In the genomic region with DNA sequence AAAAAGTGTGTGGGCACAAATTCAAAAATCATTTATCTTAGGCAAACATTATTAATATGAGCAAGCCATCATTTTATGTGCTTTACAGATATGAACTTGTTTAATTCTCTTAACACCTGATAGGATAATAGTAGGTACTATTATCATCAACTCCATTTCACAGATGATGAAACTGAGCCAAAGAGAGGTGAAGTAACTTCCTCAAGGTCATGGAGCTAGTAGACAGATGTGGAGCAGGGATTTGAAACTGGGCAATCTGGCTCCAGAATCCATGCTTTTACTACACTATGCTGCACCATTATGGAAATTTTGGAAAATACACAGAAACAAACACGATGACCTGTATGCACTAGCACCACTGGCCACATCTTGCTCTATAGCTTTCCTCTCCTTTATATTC, we compare ENCODE assay signal across 10 cellular contexts. TPM values are rescaled to one million over a fixed set of nuclear protein-coding genes. Genes with fewer than 3 reads are reported as not detected.
DNase-seq lines count a peak whose midpoint lies in the region; TF ChIP-seq lines count a peak whose summit lies in the region.
"Had no signal": no experiment of that assay in that cellular context is flagged by ENCODE, and none has a peak within 500 bp of the region (broad histone marks: within the 10 kb centered on the region; RNA-seq: fewer than 3 reads in every experiment).

No MANE protein-coding gene starts in this region.

- intact Hi-C loops in breast epithelium (cut with DNase I; ENCODE audit: low total_unique reads) = no loop called here
- intact Hi-C loops in MCF 10A (cut with micrococcal nuclease) = no loop called here
- intact Hi-C loops in OCI-LY7 (cut with micrococcal nuclease; ENCODE audit: unreplicated experiment) = loop anchor here (2.0 kb wide), 1 partner anchor 58 kb away; a partner anchor contains a TSS
- intact Hi-C loops in transverse colon (cut with DNase I; ENCODE audit: low total_unique reads) = no loop called here

- no peak overlapping the region for H3K9ac ChIP-seq in iPS-15b (ENCODE audit: low read depth, low read length)

- peaks cover 6% of the 10 kb centered on the region for H3K36me3 Mint-ChIP-seq in MCF 10A (ENCODE audit: insufficient read depth, unreplicated experiment)
- H3K36me3 Mint-ChIP-seq in activated T-cell treated with anti-CD3 and anti-CD28 coated beads, Interleukin-2, amount 50 U/mL, for 24 hours (ENCODE audit: low read depth) = peaks cover 4% of the 10 kb centered on the region
- H3K36me3 Mint-ChIP-seq: IgD-negative memory B cell had no signal

- H3K79me2 ChIP-seq in OCI-LY7 (ENCODE audit: insufficient read depth, low read depth, low read length) = peaks cover 20% of the 10 kb centered on the region

- no TSS peak for BruUV-seq in MCF 10A (replicated peaks; lab: Mats Ljungman, UMichigan)
- BruUV-seq in OCI-LY7 (replicated peaks; lab: Mats Ljungman, UMichigan) = no TSS peak

- no peak overlapping the region for H3K27ac Mint-ChIP-seq in MCF 10A (ENCODE audit: low read depth, unreplicated experiment)
- no peak overlapping the region for H3K27ac Mint-ChIP-seq in activated T-cell treated with anti-CD3 and anti-CD28 coated beads, Interleukin-2, amount 50 U/mL, for 24 hours

- POLR2A ChIA-PET in MCF 10A (lab: Yijun Ruan, JAX) (interaction anchor here (0.6 to 1.8 kb wide), 6 partner anchors 16 to 196 kb away, joined by 3 to 9 read pairs (median 4); a partner anchor contains a TSS), OCI-LY7 (lab: Charles Lee) (interaction anchor here (0.6 to 1.4 kb wide), 8 partner anchors 9 to 1613 kb away, joined by 3 to 8 read pairs (median 4); a partner anchor contains a TSS)

- H3K36me3 ChIP-seq in breast epithelium (no peaks in the 10 kb centered on the region), OCI-LY7 (ENCODE audit: insufficient read depth, low read length) (no peaks in the 10 kb centered on the region), iPS-15b (ENCODE audit: control insufficient read depth, insufficient read depth, low read length) (no peaks in the 10 kb centered on the region), transverse colon (no peaks in the 10 kb centered on the region)

- TF ChIP-seq EP300 in transverse colon (IDR thresholded peaks at IDR 0.05; ENCODE audit: low read depth) = no peak

- peak overlapping the region; percentile 90 for H3K4me2 ChIP-seq in OCI-LY7 (ENCODE audit: low read length)

- H3K9me3 Mint-ChIP-seq in MCF 10A (ENCODE audit: unreplicated experiment) = no peaks in the 10 kb centered on the region
- H3K9me3 Mint-ChIP-seq in activated T-cell treated with anti-CD3 and anti-CD28 coated beads, Interleukin-2, amount 50 U/mL, for 24 hours = no peaks in the 10 kb centered on the region
- H3K9me3 Mint-ChIP-seq: central memory CD8-positive, alpha-beta T cell had no signal

- H3K4me1 ChIP-seq in breast epithelium = no peaks in the 10 kb centered on the region
- peaks cover 22% of the 10 kb centered on the region for H3K4me1 ChIP-seq in OCI-LY7 (ENCODE audit: insufficient read depth, low read length, poor library complexity, severe bottlenecking)
- H3K4me1 ChIP-seq in iPS-15b (ENCODE audit: control insufficient read depth, insufficient read depth, low read length) = no peaks in the 10 kb centered on the region
- H3K4me1 ChIP-seq in transverse colon = peaks cover 0 to 7% (median 5%) of the 10 kb centered on the region in 4 donors

- 57% methylated on average over 1 of the region's 1 CpG; no CpG with 5 or more reads in 1 of the 2 donors for WGBS in transverse colon (ENCODE audit: low coverage in 1 of 2), 2 donors

- H3K4me3 Mint-ChIP-seq in MCF 10A (ENCODE audit: unreplicated experiment) = no peak overlapping the region
- no peak overlapping the region for H3K4me3 Mint-ChIP-seq in activated T-cell treated with anti-CD3 and anti-CD28 coated beads, Interleukin-2, amount 50 U/mL, for 24 hours
- H3K4me3 Mint-ChIP-seq: central memory CD8-positive, alpha-beta T cell; IgD-negative memory B cell had no signal

- H2AFZ ChIP-seq in OCI-LY7 (ENCODE audit: low read length) = peak overlapping the region; percentile 95

- CTCF ChIA-PET in MCF 10A (lab: Yijun Ruan, JAX) (interaction anchor here (0.7 kb wide), 1 partner anchor 158 kb away, joined by 3 read pairs; no protein-coding TSS in a partner anchor), OCI-LY7 (lab: Charles Lee; ENCODE audit: unreplicated experiment) (no interaction called here)

- H3K27me3 Mint-ChIP-seq in MCF 10A (ENCODE audit: insufficient read depth, unreplicated experiment) = peaks cover 9% of the 10 kb centered on the region
- H3K27me3 Mint-ChIP-seq in activated T-cell treated with anti-CD3 and anti-CD28 coated beads, Interleukin-2, amount 50 U/mL, for 24 hours = peaks cover 13% of the 10 kb centered on the region
- H3K27me3 Mint-ChIP-seq: central memory CD8-positive, alpha-beta T cell had no signal

- H3K27me3 ChIP-seq in breast epithelium = peaks cover 0 to 22% of the 10 kb centered on the region in 2 donors
- H3K27me3 ChIP-seq in iPS-15b (ENCODE audit: control insufficient read depth, insufficient read depth, low read length) = no peaks in the 10 kb centered on the region
- no peaks in the 10 kb centered on the region for H3K27me3 ChIP-seq in transverse colon

- no peaks in the 10 kb centered on the region for H4K20me1 ChIP-seq in OCI-LY7 (ENCODE audit: insufficient read depth, low read length)

- TF ChIP-seq CTCF in breast epithelium (IDR thresholded peaks at IDR 0.05) (no peak), MCF 10A (IDR thresholded peaks at IDR 0.05; ENCODE audit: unreplicated experiment) (no peak), OCI-LY7 (conservative IDR thresholded peaks at IDR 0.05; ENCODE audit: low read length) (no peak), transverse colon (IDR thresholded peaks at IDR 0.05) (no peak)

- H3K27ac ChIP-seq in breast epithelium (peak overlapping the region; percentile 68 to 84), OCI-LY7 (ENCODE audit: low read depth, low read length, poor library complexity, severe bottlenecking) (peak overlapping the region; percentile 89), transverse colon (peak overlapping the region; percentile 80 to 89 (median 86))

- no peaks in the 10 kb centered on the region for H3K4me1 Mint-ChIP-seq in MCF 10A (ENCODE audit: insufficient read depth, unreplicated experiment)
- peaks cover 14% of the 10 kb centered on the region for H3K4me1 Mint-ChIP-seq in activated T-cell treated with anti-CD3 and anti-CD28 coated beads, Interleukin-2, amount 50 U/mL, for 24 hours (ENCODE audit: low read depth)

- DNase-seq in breast epithelium (ENCODE audit: low spot score in 2 of 2) (no peak), MCF 10A (ENCODE audit: unreplicated experiment) (no peak), OCI-LY7 (ENCODE audit: low spot score) (peak; percentile 5), transverse colon (no peak), islet precursor cell (no peak), SIG-M5 treated with dmso at 0.1 percent for 504 hours (lab: John Stamatoyannopoulos, UW; ENCODE audit: unreplicated experiment) (no peak)
- DNase-seq in activated T-cell treated with anti-CD3 and anti-CD28 coated beads, Interleukin-2, amount 50 U/mL, for 24 hours = no peak

- TF ChIP-seq POLR2A in breast epithelium (IDR thresholded peaks at IDR 0.05) (no peak), transverse colon (IDR thresholded peaks at IDR 0.05) (no peak)

- no peaks in the 10 kb centered on the region for H3K9me2 ChIP-seq in OCI-LY7 (ENCODE audit: insufficient read depth, low read length)

- peak overlapping the region in 2 of 3 donors; percentile 67 to 71 for H3K4me3 ChIP-seq in breast epithelium
- H3K4me3 ChIP-seq in OCI-LY7 (ENCODE audit: low read depth, low read length, poor library complexity, severe bottlenecking) = peak overlapping the region; percentile 99
- peak overlapping the region; percentile 65 for H3K4me3 ChIP-seq in iPS-15b (ENCODE audit: low read depth, low read length)
- H3K4me3 ChIP-seq in transverse colon = peak overlapping the region in 2 of 4 donors; percentile 42 to 66

- in situ Hi-C loops in transverse colon (cut with MboI; ENCODE audit: low pct_ligation_motif_present in 1 of 4, low pct_unique_long_range_greater_than_20kb in 1 of 4, low sequenced_read_pairs in 3 of 4) = no loop called here

- no peaks in the 10 kb centered on the region for H3K9me3 ChIP-seq in breast epithelium
- H3K9me3 ChIP-seq in OCI-LY7 (ENCODE audit: low read length) = no peaks in the 10 kb centered on the region
- H3K9me3 ChIP-seq in iPS-15b (ENCODE audit: control insufficient read depth, insufficient read depth, low read length) = no peaks in the 10 kb centered on the region
- H3K9me3 ChIP-seq in transverse colon = no peaks in the 10 kb centered on the region

RNA-seq across cellular contexts. Expression of a gene that starts 1.0 kb away (rescaled TPM):
- 10 to 100 TPM; 11.3 to 20.0 (median 12.5) TPM for total RNA-seq in breast epithelium
- 7.0 and 7.6 TPM in 2 replicates for total RNA-seq in MCF 10A (2022)
- 12.3 and 33.6 TPM in 2 replicates for total RNA-seq in OCI-LY7 (2014; rRNA removed; shearing (Covaris generic))
- 14.6 and 16.1 TPM in 2 replicates for total RNA-seq in OCI-LY7 (2022)
- total RNA-seq in transverse colon = 10 to 100 TPM in 1 of 4 donors, 1 to 10 TPM in 1, under 1 TPM in 1, not detected in 1; 1.00 to 15.2 (median 8.1) TPM

RNA-seq across cellular contexts. Expression of a gene that starts 48.8 kb away (rescaled TPM):
- total RNA-seq in breast epithelium = 1 to 10 TPM; 3.3 to 5.0 (median 5.0) TPM
- not detected in 2 replicates for total RNA-seq in MCF 10A (2022)
- total RNA-seq in OCI-LY7 (2014; rRNA removed; shearing (Covaris generic)) = not detected in 2 replicates
- not detected in 2 replicates for total RNA-seq in OCI-LY7 (2022)
- 1 to 10 TPM; 1.3 to 6.0 (median 2.5) TPM for total RNA-seq in transverse colon

RNA-seq across cellular contexts. Expression of a gene that starts 58.3 kb away (rescaled TPM):
- under 1 TPM in 2 of 3 donors, not detected in 1; 0.15 to 0.33 TPM for total RNA-seq in breast epithelium
- 1.0 and 1.8 TPM in 2 replicates for total RNA-seq in MCF 10A (2022)
- total RNA-seq in OCI-LY7 (2014; rRNA removed; shearing (Covaris generic)) = 12.6 and 13.5 TPM in 2 replicates
- total RNA-seq in OCI-LY7 (2022) = 14.1 and 14.7 TPM in 2 replicates
- 1 to 10 TPM in 1 of 4 donors, under 1 TPM in 2, not detected in 1; 0.32 to 1.4 (median 0.41) TPM for total RNA-seq in transverse colon
